ENCODE assay signal across 1 cellular context in the genomic region with DNA sequence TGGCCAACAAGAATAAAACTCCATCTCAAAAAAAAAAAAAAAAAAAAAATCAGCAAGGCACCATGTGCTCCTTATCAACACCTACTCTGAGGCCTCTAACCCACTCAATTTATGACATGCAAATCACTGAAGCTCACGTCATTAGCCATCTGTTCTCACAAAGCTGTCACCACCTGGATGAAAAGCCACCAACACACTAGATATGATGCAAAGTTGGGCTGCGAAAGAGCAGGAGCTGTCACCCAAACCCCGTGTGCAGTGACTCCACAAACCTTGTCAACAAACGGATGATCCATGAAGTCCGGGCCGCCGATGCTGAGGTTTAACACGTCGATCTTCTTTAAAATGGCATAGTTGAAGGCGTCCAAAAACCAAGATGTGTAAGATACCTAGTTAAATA.
TF ChIP-seq lines count a peak whose summit lies in the region.

No MANE protein-coding gene starts in this region.

TF ChIP-seq in endothelial cell of umbilical vein, 7 proteins besides CTCF, POLR2A, EP300 and RAD21:
- no peak for TF ChIP-seq MYC (IDR thresholded peaks at IDR 0.05; ENCODE audit: low read depth, low read length)
- TF ChIP-seq GATA2 (IDR thresholded peaks at IDR 0.05; ENCODE audit: insufficient read depth, insufficient read length, low read depth, low read length): no peak
- no peak for TF ChIP-seq EZH2 (IDR thresholded peaks at IDR 0.05; ENCODE audit: borderline replicate concordance, low read depth, low read length, severe bottlenecking)
- TF ChIP-seq JUN (IDR thresholded peaks at IDR 0.05; ENCODE audit: borderline replicate concordance, insufficient read depth, insufficient read length, low read depth): no peak
- TF ChIP-seq FOS (IDR thresholded peaks at IDR 0.05; ENCODE audit: borderline replicate concordance, insufficient read depth, low read length): no peak
